ENCODE assay signal across 9 cellular contexts in the genomic region with DNA sequence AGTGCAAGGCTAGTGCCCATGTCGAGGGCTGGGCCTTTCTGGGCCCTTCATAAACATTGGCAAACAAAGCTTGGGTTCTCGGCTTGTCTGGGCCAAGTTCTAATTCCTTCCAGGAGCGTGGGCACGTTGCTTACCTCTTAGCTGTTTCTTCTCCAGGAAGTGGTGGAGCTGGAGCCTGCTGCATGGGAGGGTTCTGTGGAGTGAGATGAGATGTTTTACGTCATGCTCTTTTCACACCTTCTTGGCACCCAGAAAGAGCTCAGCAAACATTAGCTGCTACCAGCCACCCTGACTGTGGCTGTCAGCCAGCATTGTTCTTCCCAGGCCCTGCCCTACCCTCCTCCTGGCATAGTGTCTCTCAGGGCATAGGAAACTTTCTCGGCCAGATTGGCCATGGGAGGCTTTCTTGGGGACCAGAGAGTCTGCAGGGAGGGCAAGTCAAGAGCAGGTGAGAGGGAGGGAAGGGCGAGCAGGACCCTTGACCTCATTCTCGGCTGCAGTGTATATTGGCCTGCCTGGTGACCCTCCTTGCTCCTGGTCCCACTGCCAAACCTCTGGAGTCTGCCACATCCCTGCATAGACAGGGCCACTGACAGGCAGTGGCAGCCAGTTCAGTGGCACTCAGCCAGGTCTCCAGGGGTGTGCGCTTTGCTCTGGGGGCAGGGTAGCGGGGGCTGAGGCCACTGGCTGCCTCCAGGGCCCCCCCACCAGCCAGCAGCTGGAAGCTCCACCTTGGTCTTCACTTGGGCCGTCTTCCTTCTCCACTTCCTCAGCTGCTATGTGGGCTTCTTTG.
DNase-seq lines count a peak whose midpoint lies in the region; ATAC-seq and TF ChIP-seq lines count a peak whose summit lies in the region.
"Had no signal": no experiment of that assay in that cellular context is flagged by ENCODE, and none has a peak within 500 bp of the region (broad histone marks: within the 10 kb centered on the region; RNA-seq: fewer than 3 reads in every experiment).

No MANE protein-coding gene starts in this region.

- H3K27me3 ChIP-seq in esophagus (ENCODE audit: control insufficient read depth in 1 of 2, insufficient read depth in 2 of 2, low read length in 2 of 2): no peaks in the 10 kb centered on the region

- no peaks in the 10 kb centered on the region for H3K9me3 ChIP-seq in esophagus (ENCODE audit: control insufficient read depth in 2 of 2, insufficient read depth in 1 of 2, low read depth in 1 of 2, low read length in 1 of 2)

- no peak for TF ChIP-seq CTCF in omental fat pad (IDR thresholded peaks at IDR 0.05)

- WGBS in esophagus, 2 donors: 33 to 38% methylated on average over 11 of the region's 11 CpGs

- no peak overlapping the region for H3K4me3 ChIP-seq in esophagus (ENCODE audit: low read depth in 1 of 2, low read length in 2 of 2)

- H3K36me3 ChIP-seq in esophagus (ENCODE audit: control insufficient read depth in 2 of 2, insufficient read depth in 2 of 2, low read length in 1 of 2): peaks cover 7 to 58% of the 10 kb centered on the region in 2 donors

- peak overlapping the region; percentile 85 to 93 for H3K27ac ChIP-seq in esophagus (ENCODE audit: low read depth in 2 of 2, low read length in 1 of 2)

- peaks cover 4 to 44% of the 10 kb centered on the region in 2 donors for H3K4me1 ChIP-seq in esophagus (ENCODE audit: control insufficient read depth in 2 of 2, insufficient read depth in 2 of 2, low read length in 1 of 2)

- DNase-seq in GM03348 (ENCODE audit: low spot score): peak; percentile 35
- peak; percentile 26 for DNase-seq in NCI-H69 (lab: John Stamatoyannopoulos, UW)
- no peak for DNase-seq in omental fat pad (ENCODE audit: low spot score)
- DNase-seq in NK-92 treated with Interleukin-12 subunit alpha and Interleukin-12 subunit beta, amount 100 ng/mL, for 24 hours (lab: John Stamatoyannopoulos, UW): no peak
- no peak for DNase-seq in 8988T
- DNase-seq in stimulated activated naive CD4-positive, alpha-beta T cell treated with Interleukin-2 at 50 U/mL for 16 hours (lab: John Stamatoyannopoulos, UW): no peak
- DNase-seq: stimulated activated CD4-positive, alpha-beta T cell treated with anti-CD3 and anti-CD28 coated beads, Interleukin-2, amount 100 ng/mL, for 48 hours had no signal

- ATAC-seq in omental fat pad (ENCODE audit: low FRiP score) (peak; percentile 5), HG03460 (IDR thresholded peaks at IDR 0.05; ENCODE audit: unreplicated experiment) (no peak)

Comparison
In these comparisons a context has a peak if more than half of its experiments do, and no peak if none do; other contexts are left out.
1. DNase-seq: peak in GM03348 (single experiment) and NCI-H69 (single experiment); none in omental fat pad (single experiment), NK-92 treated with Interleukin-12 subunit alpha and Interleukin-12 subunit beta, amount 100 ng/mL, for 24 hours (single experiment), 8988T (single experiment) and stimulated activated naive CD4-positive, alpha-beta T cell treated with Interleukin-2 at 50 U/mL for 16 hours (single experiment).